Comparison of ENCODE assay signal across 6 cellular contexts in genomic region chr17:9435165-9435564, GRCh38.
"Had no signal": no experiment of that assay in that cellular context is flagged by ENCODE, and none has a peak within 500 bp of the region (broad histone marks: within the 10 kb centered on the region; RNA-seq: fewer than 3 reads in every experiment).

No MANE protein-coding gene starts in this region.

- ATAC-seq: GM23338, K562 had no signal

- H2AFZ ChIP-seq: GM23338 had no signal

- H3K9me3 Mint-ChIP-seq: GM23338, HFFc6 had no signal

- H3K4me3 Mint-ChIP-seq: GM23338, H9, HFFc6 had no signal

- DNase-seq: H9, HCEC 1CT, HFFc6, IMR-90 had no signal

- H3K4me2 ChIP-seq: GM23338 had no signal

- H3K27ac Mint-ChIP-seq: GM23338, H9, HFFc6 had no signal

- H3K4me3 ChIP-seq: GM23338, K562 had no signal
